Comparison of ENCODE assay signal across 18 cellular contexts in the genomic region with DNA sequence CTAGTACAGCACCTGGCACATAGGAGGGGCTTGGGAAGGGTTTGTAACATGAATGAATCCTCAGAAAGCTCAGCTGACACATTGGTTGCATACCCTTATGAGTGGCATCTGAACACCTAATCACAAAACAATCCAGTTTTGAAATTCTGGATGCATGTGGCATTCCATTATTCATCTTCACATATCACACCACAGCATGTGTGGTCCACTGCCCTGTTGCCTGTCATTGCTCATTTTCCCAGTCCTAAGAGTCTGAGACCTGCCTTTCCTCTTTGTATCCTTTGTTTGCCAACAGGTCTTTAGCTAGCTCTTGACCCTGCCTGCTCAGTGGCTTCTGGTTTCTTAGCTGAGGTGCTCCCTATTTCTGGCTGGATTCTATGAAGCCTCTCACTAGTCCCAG.
"Had no signal": no experiment of that assay in that cellular context is flagged by ENCODE, and none has a peak within 500 bp of the region (broad histone marks: within the 10 kb centered on the region; RNA-seq: fewer than 3 reads in every experiment).

No MANE protein-coding gene starts in this region.

- H3K4me3 ChIP-seq: breast epithelium, dorsolateral prefrontal cortex, esophagus muscularis mucosa, heart left ventricle, transverse colon had no signal

- ATAC-seq: activated CD4-positive, CD25-positive, alpha-beta regulatory T cell treated with anti-CD3 and anti-CD28 coated beads, Interleukin-2, amount 50 U/mL, for 24 hours; heart left ventricle; naive thymus-derived CD8-positive, alpha-beta T cell; right cardiac atrium had no signal

- H3K27ac ChIP-seq: breast epithelium, dorsolateral prefrontal cortex, esophagus muscularis mucosa, heart left ventricle, transverse colon had no signal

- H3K27me3 ChIP-seq: breast epithelium, transverse colon had no signal

- H3K36me3 ChIP-seq: breast epithelium, esophagus muscularis mucosa, heart left ventricle, transverse colon had no signal

- DNase-seq: activated CD4-positive, alpha-beta T cell treated with anti-CD3 and anti-CD28 coated beads, Interleukin-2, amount 50 U/mL, for 4 hours; activated gamma-delta T cell; activated T-cell treated with anti-CD3 and anti-CD28 coated beads, Interleukin-2, amount 50 U/mL, for 24 hours; anterior cingulate cortex; dorsolateral prefrontal cortex; foreskin melanocyte; heart left ventricle; kidney; naive thymus-derived CD8-positive, alpha-beta T cell; posterior cingulate gyrus; right cardiac atrium; stimulated activated CD4-positive, alpha-beta T cell treated with anti-CD3 and anti-CD28 coated beads, Interleukin-2, amount 100 ng/mL, for 24 hours; stimulated activated naive CD4-positive, alpha-beta T cell; substantia nigra; transverse colon had no signal

- H3K9me3 ChIP-seq: breast epithelium, heart left ventricle, transverse colon had no signal

- H3K4me1 ChIP-seq: breast epithelium, esophagus muscularis mucosa, heart left ventricle had no signal
